16 cellular contexts compared by ENCODE assay signal in genomic region chr2:196702641-196703040, GRCh38.
"Had no signal": no experiment of that assay in that cellular context is flagged by ENCODE, and none has a peak within 500 bp of the region (broad histone marks: within the 10 kb centered on the region; RNA-seq: fewer than 3 reads in every experiment).

No MANE protein-coding gene starts in this region.

- ATAC-seq: activated CD8-positive, alpha-beta T cell treated with anti-CD3 and anti-CD28 coated beads, Interleukin-2, amount 10 ng/mL, durations not matched to agents 7 days and 5 days; WTC11 had no signal

- H3K27me3 ChIP-seq: colonic mucosa, neural progenitor cell, right atrium auricular region, thyroid gland had no signal

- H3K27me3 Mint-ChIP-seq: memory B cell had no signal

- H3K9ac ChIP-seq: neural progenitor cell had no signal

- DNase-seq: activated CD4-positive, alpha-beta T cell treated with anti-CD3 and anti-CD28 coated beads for 48 hours; activated CD8-positive, alpha-beta T cell treated with anti-CD3 and anti-CD28 coated beads, Interleukin-2, amount 10 ng/mL, durations not matched to agents 7 days and 5 days; activated naive CD4-positive, alpha-beta T cell treated with anti-CD3 and anti-CD28 coated beads for 36 hours; caudate nucleus; colonic mucosa; effector CD4-positive, alpha-beta T cell; glutamatergic neuron; immature natural killer cell; thyroid gland had no signal

- H3K36me3 Mint-ChIP-seq: immature natural killer cell, memory B cell had no signal

- H3K27ac Mint-ChIP-seq: activated CD8-positive, alpha-beta T cell treated with anti-CD3 and anti-CD28 coated beads, Interleukin-2, amount 10 ng/mL, durations not matched to agents 7 days and 5 days; activated naive CD4-positive, alpha-beta T cell treated with anti-CD3 and anti-CD28 coated beads for 36 hours; immature natural killer cell; memory B cell; neural progenitor cell; T-helper 1 cell treated with Interleukin-12 subunit alpha and Interleukin-12 subunit beta and Interleukin-4 antibody, amounts not matched to agents 30 μg/mL and 1 μg/mL, for 36 hours; WTC11 had no signal

- FAIRE-seq: urothelium cell line had no signal

- H3K36me3 ChIP-seq: colonic mucosa, neural progenitor cell, right atrium auricular region, thyroid gland had no signal

- H3K4me1 ChIP-seq: colonic mucosa, neural progenitor cell, right atrium auricular region, thyroid gland had no signal

- H3K27ac ChIP-seq: colonic mucosa, neural progenitor cell, right atrium auricular region, thyroid gland had no signal

- H3K4me3 ChIP-seq: colonic mucosa, neural progenitor cell, right atrium auricular region, smooth muscle cell, thyroid gland had no signal

- H2AFZ ChIP-seq: neural progenitor cell had no signal

- H3K4me2 ChIP-seq: neural progenitor cell, smooth muscle cell had no signal

- H3K9me3 Mint-ChIP-seq: activated naive CD4-positive, alpha-beta T cell treated with anti-CD3 and anti-CD28 coated beads for 36 hours; immature natural killer cell; memory B cell; neural progenitor cell; T-helper 1 cell treated with Interleukin-12 subunit alpha and Interleukin-12 subunit beta and Interleukin-4 antibody, amounts not matched to agents 30 μg/mL and 1 μg/mL, for 36 hours had no signal

- H3K4me1 Mint-ChIP-seq: memory B cell, neural progenitor cell, WTC11 had no signal

- H3K4me3 Mint-ChIP-seq: activated CD8-positive, alpha-beta T cell treated with anti-CD3 and anti-CD28 coated beads, Interleukin-2, amount 10 ng/mL, durations not matched to agents 7 days and 5 days; activated naive CD4-positive, alpha-beta T cell treated with anti-CD3 and anti-CD28 coated beads for 36 hours; immature natural killer cell; memory B cell; neural progenitor cell; T-helper 1 cell treated with Interleukin-12 subunit alpha and Interleukin-12 subunit beta and Interleukin-4 antibody, amounts not matched to agents 30 μg/mL and 1 μg/mL, for 36 hours; WTC11 had no signal

- H3K9me3 ChIP-seq: colonic mucosa, right atrium auricular region, thyroid gland had no signal
